22 cellular contexts compared by ENCODE assay signal in the genomic region with DNA sequence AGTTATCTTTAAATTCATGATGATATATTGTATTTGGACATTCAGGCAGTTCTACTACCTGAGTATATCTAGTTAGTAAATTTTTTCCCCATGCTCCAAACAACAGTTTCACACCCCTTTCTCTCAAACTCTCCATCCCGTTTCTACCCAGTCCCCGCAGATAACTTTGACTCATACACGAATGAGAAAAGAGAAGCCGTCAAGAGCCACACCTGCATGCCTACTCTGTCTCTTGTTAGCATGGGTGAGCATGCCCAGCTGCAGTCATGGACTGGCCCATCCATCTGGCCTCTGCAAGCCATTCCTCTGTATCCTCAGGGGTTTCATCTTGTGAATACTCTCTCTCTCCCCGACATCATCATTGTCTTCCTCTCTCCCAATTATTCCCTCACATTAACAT. TPM values are rescaled to one million over a fixed set of nuclear protein-coding genes. Genes with fewer than 3 reads are reported as not detected.
"Had no signal": no experiment of that assay in that cellular context is flagged by ENCODE, and none has a peak within 500 bp of the region (broad histone marks: within the 10 kb centered on the region; RNA-seq: fewer than 3 reads in every experiment).

No MANE protein-coding gene starts in this region.

- H3K4me1 ChIP-seq: body of pancreas, esophagus squamous epithelium, heart right ventricle, left lung, tibial artery had no signal

- H3K4me3 ChIP-seq: body of pancreas, esophagus squamous epithelium, heart right ventricle, left lung, tibial artery had no signal

- DNase-seq: activated CD4-positive, alpha-beta T cell treated with anti-CD3 and anti-CD28 coated beads for 48 hours; activated CD8-positive, alpha-beta memory T cell treated with anti-CD3 and anti-CD28 coated beads for 24 hours; activated naive CD4-positive, alpha-beta T cell treated with Interleukin-2 at 50 U/mL for 16 hours; activated naive CD8-positive, alpha-beta T cell treated with anti-CD3 and anti-CD28 coated beads, Interleukin-2, amount 10 ng/mL, durations not matched to agents 7 days and 5 days; body of pancreas; dermis blood vessel endothelial cell; effector memory CD4-positive, alpha-beta T cell; esophagus squamous epithelium; heart right ventricle; left lung; mammary epithelial cell; stimulated activated CD8-positive, alpha-beta memory T cell treated with anti-CD3 and anti-CD28 coated beads, Interleukin-4, amount 100 ng/mL, for 48 hours; stimulated activated naive CD8-positive, alpha-beta T cell treated with anti-CD3 and anti-CD28 coated beads, Interleukin-15, Interleukin-2, amounts not matched to agents 100 U/mL and 50 U/mL, for 24 hours; substantia nigra; tibial artery had no signal

- H3K9me3 ChIP-seq: body of pancreas, esophagus squamous epithelium, heart right ventricle, left lung, tibial artery had no signal

- H3K27ac ChIP-seq: body of pancreas, esophagus squamous epithelium, heart right ventricle, left lung, tibial artery had no signal

- H3K36me3 ChIP-seq: esophagus squamous epithelium, heart right ventricle, tibial artery had no signal

- H3K9me3 Mint-ChIP-seq: activated naive CD8-positive, alpha-beta T cell treated with anti-CD3 and anti-CD28 coated beads, Interleukin-2, amount 10 ng/mL, durations not matched to agents 7 days and 5 days; activated T-helper 2 cell treated with anti-CD3 and anti-CD28 coated beads, Interferon-gamma antibody, Interleukin-2, Interleukin-4, amounts not matched to agents 10 μg/mL and 5 μg/mL and 100 μg/mL, durations not matched to agents 14 hours and 24 hours and 36 hours; neural crest cell; WTC11 had no signal

- H3K4me1 Mint-ChIP-seq: neural crest cell had no signal

- H3K27me3 Mint-ChIP-seq: activated naive CD8-positive, alpha-beta T cell treated with anti-CD3 and anti-CD28 coated beads, Interleukin-2, amount 10 ng/mL, durations not matched to agents 7 days and 5 days; progenitor cell of endocrine pancreas had no signal

- H3K27me3 ChIP-seq: body of pancreas, esophagus squamous epithelium, left lung, tibial artery had no signal

- H3K4me3 Mint-ChIP-seq: activated naive CD8-positive, alpha-beta T cell treated with anti-CD3 and anti-CD28 coated beads, Interleukin-2, amount 10 ng/mL, durations not matched to agents 7 days and 5 days; neural crest cell; WTC11 had no signal

- H3K27ac Mint-ChIP-seq: progenitor cell of endocrine pancreas, WTC11 had no signal

- FAIRE-seq: endothelial cell of umbilical vein, TTC549, urothelium cell line had no signal

- ATAC-seq: body of pancreas; heart right ventricle; left lung; stimulated activated naive CD8-positive, alpha-beta T cell treated with anti-CD3 and anti-CD28 coated beads, Interleukin-15, Interleukin-2, amounts not matched to agents 100 U/mL and 50 U/mL, for 24 hours; WTC11 had no signal

RNA-seq across cellular contexts. Expression of gene MYB, which starts 41.5 kb away (rescaled TPM):
- total RNA-seq: body of pancreas had no signal
